ENCODE assay signal across 17 cellular contexts in genomic region chr10:80152820-80153219, GRCh38. TPM values are rescaled to one million over a fixed set of nuclear protein-coding genes. Genes with fewer than 3 reads are reported as not detected.
DNase-seq lines count a peak whose midpoint lies in the region; ATAC-seq and TF ChIP-seq lines count a peak whose summit lies in the region.
"Had no signal": no experiment of that assay in that cellular context is flagged by ENCODE, and none has a peak within 500 bp of the region (broad histone marks: within the 10 kb centered on the region; RNA-seq: fewer than 3 reads in every experiment).

No MANE protein-coding gene starts in this region.

- peak overlapping the region; percentile 11; the same call in 1 of the 2 replicates for H3K27ac ChIP-seq in C4-2B
- H3K27ac ChIP-seq in CD4-positive, alpha-beta T cell (ENCODE audit: low read depth, low read length) = no peak overlapping the region
- no peak overlapping the region for H3K27ac ChIP-seq in brain microvascular endothelial cell
- H3K27ac ChIP-seq: heart right ventricle, transverse colon, VCaP had no signal

- TF ChIP-seq CTCF in C4-2B (conservative IDR thresholded peaks at IDR 0.05) = no peak
- TF ChIP-seq CTCF in CD4-positive, alpha-beta T cell (IDR thresholded peaks at IDR 0.05) = no peak
- TF ChIP-seq CTCF in brain microvascular endothelial cell (IDR thresholded peaks at IDR 0.05; ENCODE audit: low read depth, low read length, missing control alignments) = no peak

- no peak for DNase-seq in CD4-positive, alpha-beta T cell
- DNase-seq in activated naive CD8-positive, alpha-beta T cell treated with anti-CD3 and anti-CD28 coated beads for 36 hours = no peak
- peak in 1 of 10 donors; percentile 44 for DNase-seq in naive thymus-derived CD8-positive, alpha-beta T cell
- no peak for DNase-seq in DMS79 treated with DMSO at 0.1 percent for 48 hours (lab: John Stamatoyannopoulos, UW)
- no peak for DNase-seq in brain microvascular endothelial cell
- DNase-seq in stimulated activated CD4-positive, alpha-beta T cell treated with anti-CD3 and anti-CD28 coated beads, Interleukin-4, amount 100 ng/mL, for 4 hours = no peak
- DNase-seq: activated CD8-positive, alpha-beta memory T cell treated with anti-CD3 and anti-CD28 coated beads for 24 hours; heart right ventricle; NCI-H1417 treated with DMSO at 0.1 percent for 48 hours; NCI-H526 treated with DMSO at 0.1 percent for 48 hours; SIG-M5; transverse colon had no signal

- H3K36me3 ChIP-seq in brain microvascular endothelial cell (replicated peaks) = peaks cover 67% of the 10 kb centered on the region

- peaks cover 100% of the 10 kb centered on the region for H3K36me3 Mint-ChIP-seq in CD4-positive, alpha-beta T cell (ENCODE audit: low read depth)
- peaks cover 66% of the 10 kb centered on the region for H3K36me3 Mint-ChIP-seq in activated naive CD8-positive, alpha-beta T cell treated with anti-CD3 and anti-CD28 coated beads for 36 hours
- H3K36me3 Mint-ChIP-seq in naive thymus-derived CD8-positive, alpha-beta T cell = peaks cover 32 to 95% (median 65%) of the 10 kb centered on the region in 3 donors

- CTCF ChIA-PET in CD4-positive, alpha-beta T cell (lab: Charles Lee) = interaction anchor here (1.1 kb wide), 1 partner anchor 9 kb away, joined by 4 read pairs; no protein-coding TSS in a partner anchor

- peak overlapping the region; percentile 37 for H3K27ac Mint-ChIP-seq in CD4-positive, alpha-beta T cell
- H3K27ac Mint-ChIP-seq in activated naive CD8-positive, alpha-beta T cell treated with anti-CD3 and anti-CD28 coated beads for 36 hours = peak overlapping the region; percentile 30
- H3K27ac Mint-ChIP-seq in naive thymus-derived CD8-positive, alpha-beta T cell = peak overlapping the region in 6 of 10 donors; percentile 18 to 82 (median 50)
- H3K27ac Mint-ChIP-seq: T-helper 1 cell treated with Interleukin-12 subunit alpha and Interleukin-12 subunit beta and Interleukin-4 antibody, amounts not matched to agents 30 μg/mL and 1 μg/mL, for 36 hours had no signal

- H3K27me3 ChIP-seq in CD4-positive, alpha-beta T cell (ENCODE audit: control insufficient read depth, insufficient read depth, low read length) = no peaks in the 10 kb centered on the region
- no peaks in the 10 kb centered on the region for H3K27me3 ChIP-seq in brain microvascular endothelial cell (replicated peaks)
- H3K27me3 ChIP-seq: heart right ventricle, transverse colon had no signal

- no peak overlapping the region for H3K4me3 Mint-ChIP-seq in CD4-positive, alpha-beta T cell
- no peak overlapping the region for H3K4me3 Mint-ChIP-seq in activated naive CD8-positive, alpha-beta T cell treated with anti-CD3 and anti-CD28 coated beads for 36 hours
- H3K4me3 Mint-ChIP-seq in naive thymus-derived CD8-positive, alpha-beta T cell = no peak overlapping the region
- H3K4me3 Mint-ChIP-seq: T-helper 1 cell treated with Interleukin-12 subunit alpha and Interleukin-12 subunit beta and Interleukin-4 antibody, amounts not matched to agents 30 μg/mL and 1 μg/mL, for 36 hours had no signal

- ATAC-seq in CD4-positive, alpha-beta T cell (ENCODE audit: poor library complexity) = no peak
- no peak for ATAC-seq in naive thymus-derived CD8-positive, alpha-beta T cell
- ATAC-seq: heart right ventricle had no signal

- H3K9me3 Mint-ChIP-seq in CD4-positive, alpha-beta T cell = peaks cover 4% of the 10 kb centered on the region
- peaks cover 14% of the 10 kb centered on the region for H3K9me3 Mint-ChIP-seq in activated naive CD8-positive, alpha-beta T cell treated with anti-CD3 and anti-CD28 coated beads for 36 hours
- peaks cover 0 to 21% (median 10%) of the 10 kb centered on the region in 9 donors for H3K9me3 Mint-ChIP-seq in naive thymus-derived CD8-positive, alpha-beta T cell
- H3K9me3 Mint-ChIP-seq: T-helper 1 cell treated with Interleukin-12 subunit alpha and Interleukin-12 subunit beta and Interleukin-4 antibody, amounts not matched to agents 30 μg/mL and 1 μg/mL, for 36 hours had no signal

- POLR2A ChIA-PET in CD4-positive, alpha-beta T cell (lab: Charles Lee) = interaction anchor here (0.9 kb wide), 1 partner anchor 13 kb away, joined by 4 read pairs; no protein-coding TSS in a partner anchor
- POLR2A ChIA-PET in naive thymus-derived CD8-positive, alpha-beta T cell (lab: Charles Lee) = no interaction called here

- in situ Hi-C loops in brain microvascular endothelial cell (cut with HindIII; ENCODE audit: low pct_ligation_motif_present, low sequenced_read_pairs) = no loop called here

- no peaks in the 10 kb centered on the region for H3K9me3 ChIP-seq in CD4-positive, alpha-beta T cell (ENCODE audit: control insufficient read depth, low read length)
- H3K9me3 ChIP-seq: transverse colon had no signal

- intact Hi-C loops in CD4-positive, alpha-beta T cell (cut with DNase I, micrococcal nuclease) = no loop called here

- no peak overlapping the region for H3K4me3 ChIP-seq in brain microvascular endothelial cell (ENCODE audit: low read depth, low read length)
- H3K4me3 ChIP-seq: heart right ventricle, transverse colon had no signal

- H3K4me1 Mint-ChIP-seq in CD4-positive, alpha-beta T cell (ENCODE audit: low read depth) = peaks cover 8% of the 10 kb centered on the region
- peaks cover 4% of the 10 kb centered on the region for H3K4me1 Mint-ChIP-seq in activated naive CD8-positive, alpha-beta T cell treated with anti-CD3 and anti-CD28 coated beads for 36 hours
- H3K4me1 Mint-ChIP-seq in naive thymus-derived CD8-positive, alpha-beta T cell = peaks cover 0 to 34% (median 12%) of the 10 kb centered on the region in 4 donors

- no peaks in the 10 kb centered on the region for H3K27me3 Mint-ChIP-seq in CD4-positive, alpha-beta T cell
- H3K27me3 Mint-ChIP-seq in activated naive CD8-positive, alpha-beta T cell treated with anti-CD3 and anti-CD28 coated beads for 36 hours = no peaks in the 10 kb centered on the region
- H3K27me3 Mint-ChIP-seq in naive thymus-derived CD8-positive, alpha-beta T cell = no peaks in the 10 kb centered on the region

RNA-seq across cellular contexts. Expression of gene PLAC9, which starts 20.3 kb away (rescaled TPM):
- total RNA-seq in CD4-positive, alpha-beta T cell = not detected
- not detected for total RNA-seq in activated naive CD8-positive, alpha-beta T cell treated with anti-CD3 and anti-CD28 coated beads for 36 hours
- not detected for total RNA-seq in naive thymus-derived CD8-positive, alpha-beta T cell
- under 1 TPM in 1 of 3 donors, not detected in 2; 0.32 TPM for polyA plus RNA-seq in naive thymus-derived CD8-positive, alpha-beta T cell
- total RNA-seq: H4, OCI-LY7 had no signal

RNA-seq across cellular contexts. Expression of gene ANXA11, which starts 52.5 kb away (rescaled TPM):
- total RNA-seq in CD4-positive, alpha-beta T cell = 100 to 1,000 TPM; 153 to 159 TPM
- 100 to 1,000 TPM; 181 to 191 TPM for total RNA-seq in activated naive CD8-positive, alpha-beta T cell treated with anti-CD3 and anti-CD28 coated beads for 36 hours
- 100 to 1,000 TPM; 199 to 225 TPM for total RNA-seq in naive thymus-derived CD8-positive, alpha-beta T cell
- polyA plus RNA-seq in naive thymus-derived CD8-positive, alpha-beta T cell = 100 to 1,000 TPM; 199 to 294 (median 265) TPM
